1 cellular context compared by ENCODE assay signal in genomic region chr10:91632671-91633550, GRCh38.
TF ChIP-seq lines count a peak whose summit lies in the region.

Gene PPP1R3C (minus strand): TSS chr10:91633071. CDS start chr10:91632969, 102 bp downstream.

TF ChIP-seq in HepG2, 621 proteins besides CTCF, POLR2A, EP300 and RAD21 (continued from another document and continues in another):
- TF ChIP-seq ZBTB46 (CRISPR knock-in tag; IDR thresholded peaks at IDR 0.05; ENCODE audit: borderline replicate concordance) (0 out of 2 replicates have a peak, but pooled peaks have one; percentile 30), ZNF629 (CRISPR knock-in tag; conservative IDR thresholded peaks at IDR 0.05) (peak; percentile 50), ATF3 (CRISPR knock-in tag; IDR thresholded peaks at IDR 0.05) (0 out of 2 replicates have a peak, but pooled peaks have one; percentile 36), ZNF761 (CRISPR knock-in tag; conservative IDR thresholded peaks at IDR 0.05) (peak; percentile 70), HNRNPK (IDR thresholded peaks at IDR 0.05; ENCODE audit: low read depth, low read length, poor library complexity, severe bottlenecking) (peak; percentile 84), ZNF251 (CRISPR knock-in tag; IDR thresholded peaks at IDR 0.05) (no peak), NR2F6 (IDR thresholded peaks at IDR 0.05) (no peak), NR2F6 (CRISPR knock-in tag; IDR thresholded peaks at IDR 0.05) (peak; percentile 59; the same call in 1 of the 2 replicates), MIXL1 (CRISPR knock-in tag; IDR thresholded peaks at IDR 0.05) (peak; percentile 75; the same call in 1 of the 2 replicates), ZNF792 (CRISPR knock-in tag; IDR thresholded peaks at IDR 0.05) (peak; percentile 98), SIX4 (CRISPR knock-in tag; IDR thresholded peaks at IDR 0.05) (peak; percentile 73), ZMYM4 (CRISPR knock-in tag; IDR thresholded peaks at IDR 0.05) (peak; percentile 100), REL (CRISPR knock-in tag; conservative IDR thresholded peaks at IDR 0.05) (peak; percentile 97; the same call in 1 of the 2 replicates), ZNF333 (CRISPR knock-in tag; IDR thresholded peaks at IDR 0.05; ENCODE audit: borderline replicate concordance) (no peak), ZKSCAN5 (CRISPR knock-in tag; IDR thresholded peaks at IDR 0.05) (peak; percentile 46; the same call in 1 of the 2 replicates), IRF2 (CRISPR knock-in tag; IDR thresholded peaks at IDR 0.05) (peak; percentile 87), ZNF580 (CRISPR knock-in tag; IDR thresholded peaks at IDR 0.05; ENCODE audit: borderline replicate concordance, low read depth) (peak; percentile 87; the same call in 1 of the 2 replicates), ZNF513 (CRISPR knock-in tag; conservative IDR thresholded peaks at IDR 0.05) (no peak), BCL6 (CRISPR knock-in tag; IDR thresholded peaks at IDR 0.05) (peak; percentile 69), RORA (CRISPR knock-in tag; IDR thresholded peaks at IDR 0.05) (0 out of 2 replicates have a peak, but pooled peaks have one; percentile 76), TEAD3 (CRISPR knock-in tag; optimal IDR thresholded peaks at IDR 0.05; ENCODE audit: borderline replicate concordance) (peak; percentile 79), HNRNPLL (IDR thresholded peaks at IDR 0.05; ENCODE audit: low read depth, low read length, poor library complexity, severe bottlenecking) (peak; percentile 95), KAT8 (CRISPR knock-in tag; IDR thresholded peaks at IDR 0.05) (peak; percentile 90), TOPORS (CRISPR knock-in tag; IDR thresholded peaks at IDR 0.05) (peak; percentile 95), ZBTB20 (CRISPR knock-in tag; IDR thresholded peaks at IDR 0.05; ENCODE audit: borderline replicate concordance, low read depth) (peak; percentile 96; the same call in 1 of the 2 replicates), ZNF121 (CRISPR knock-in tag; IDR thresholded peaks at IDR 0.05) (peak; percentile 54; the same call in 1 of the 2 replicates), SPEN (CRISPR knock-in tag; IDR thresholded peaks at IDR 0.05; ENCODE audit: low read depth) (peak; percentile 93), ZNF3 (CRISPR knock-in tag; IDR thresholded peaks at IDR 0.05) (peak; percentile 38; the same call in 1 of the 2 replicates), ZNF747 (CRISPR knock-in tag; IDR thresholded peaks at IDR 0.05; ENCODE audit: borderline replicate concordance) (peak; percentile 98; the same call in 1 of the 2 replicates), NKX3-1 (CRISPR knock-in tag; IDR thresholded peaks at IDR 0.05) (peak; percentile 97), NFE2 (CRISPR knock-in tag; IDR thresholded peaks at IDR 0.05) (no peak), KDM2A (CRISPR knock-in tag; IDR thresholded peaks at IDR 0.05; ENCODE audit: borderline replicate concordance, low read depth) (peak; percentile 95), KDM4B (CRISPR knock-in tag; IDR thresholded peaks at IDR 0.05) (peak; percentile 78; the same call in 1 of the 2 replicates), HNF4G (IDR thresholded peaks at IDR 0.05; ENCODE audit: borderline replicate concordance, low read depth, low read length) (no peak), HNF4G (CRISPR knock-in tag; IDR thresholded peaks at IDR 0.05; ENCODE audit: borderline replicate concordance, low read depth) (peak; percentile 60; the same call in 1 of the 2 replicates), EZH2 (conservative IDR thresholded peaks at IDR 0.05; ENCODE audit: low read depth, low read length) (no peak), ZNF772 (CRISPR knock-in tag; IDR thresholded peaks at IDR 0.05) (peak; percentile 99), ZNF749 (CRISPR knock-in tag; IDR thresholded peaks at IDR 0.05; ENCODE audit: borderline replicate concordance) (peak; percentile 98), ISX (CRISPR knock-in tag; conservative IDR thresholded peaks at IDR 0.05) (peak; percentile 90), GATA4 (IDR thresholded peaks at IDR 0.05; ENCODE audit: borderline replicate concordance, low read depth) (peak; percentile 92), NCOR1 (IDR thresholded peaks at IDR 0.05; ENCODE audit: borderline replicate concordance, low read length) (0 out of 2 replicates have a peak, but pooled peaks have one; percentile 18), ZNF496 (CRISPR knock-in tag; IDR thresholded peaks at IDR 0.05; ENCODE audit: insufficient replicate concordance) (no peak), ZNF143 (CRISPR knock-in tag; IDR thresholded peaks at IDR 0.05) (peak; percentile 74), TCF12 (IDR thresholded peaks at IDR 0.05) (no peak), TCF12 (CRISPR knock-in tag; IDR thresholded peaks at IDR 0.05) (no peak), ATM (IDR thresholded peaks at IDR 0.05; ENCODE audit: borderline replicate concordance) (no peak)
- TF ChIP-seq, protein P1, sequence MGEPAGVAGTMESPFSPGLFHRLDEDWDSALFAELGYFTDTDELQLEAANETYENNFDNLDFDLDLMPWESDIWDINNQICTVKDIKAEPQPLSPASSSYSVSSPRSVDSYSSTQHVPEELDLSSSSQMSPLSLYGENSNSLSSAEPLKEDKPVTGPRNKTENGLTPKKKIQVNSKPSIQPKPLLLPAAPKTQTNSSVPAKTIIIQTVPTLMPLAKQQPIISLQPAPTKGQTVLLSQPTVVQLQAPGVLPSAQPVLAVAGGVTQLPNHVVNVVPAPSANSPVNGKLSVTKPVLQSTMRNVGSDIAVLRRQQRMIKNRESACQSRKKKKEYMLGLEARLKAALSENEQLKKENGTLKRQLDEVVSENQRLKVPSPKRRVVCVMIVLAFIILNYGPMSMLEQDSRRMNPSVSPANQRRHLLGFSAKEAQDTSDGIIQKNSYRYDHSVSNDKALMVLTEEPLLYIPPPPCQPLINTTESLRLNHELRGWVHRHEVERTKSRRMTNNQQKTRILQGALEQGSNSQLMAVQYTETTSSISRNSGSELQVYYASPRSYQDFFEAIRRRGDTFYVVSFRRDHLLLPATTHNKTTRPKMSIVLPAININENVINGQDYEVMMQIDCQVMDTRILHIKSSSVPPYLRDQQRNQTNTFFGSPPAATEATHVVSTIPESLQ (CRISPR knock-in tag; conservative IDR thresholded peaks at IDR 0.05): peak; percentile 88; the same call in 1 of the 2 replicates
- TF ChIP-seq, protein P2, sequence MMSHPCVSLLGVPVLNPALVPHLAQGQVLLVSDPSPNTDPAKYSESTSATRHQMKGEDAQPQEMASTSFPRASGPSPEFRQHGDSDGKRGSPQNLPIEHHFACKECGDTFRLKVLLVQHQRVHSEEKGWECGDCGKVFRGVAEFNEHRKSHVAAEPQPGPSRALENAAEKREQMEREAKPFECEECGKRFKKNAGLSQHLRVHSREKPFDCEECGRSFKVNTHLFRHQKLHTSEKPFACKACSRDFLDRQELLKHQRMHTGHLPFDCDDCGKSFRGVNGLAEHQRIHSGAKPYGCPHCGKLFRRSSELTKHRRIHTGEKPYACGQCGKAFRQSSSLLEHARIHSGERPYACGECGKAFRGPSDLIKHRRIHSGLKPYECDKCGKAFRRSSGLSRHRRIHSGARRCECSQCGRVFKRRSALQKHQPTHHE (CRISPR knock-in tag; IDR thresholded peaks at IDR 0.05; ENCODE audit: borderline replicate concordance): 0 out of 2 replicates have a peak, but pooled peaks have one; percentile 68
- TF ChIP-seq, protein P3, sequence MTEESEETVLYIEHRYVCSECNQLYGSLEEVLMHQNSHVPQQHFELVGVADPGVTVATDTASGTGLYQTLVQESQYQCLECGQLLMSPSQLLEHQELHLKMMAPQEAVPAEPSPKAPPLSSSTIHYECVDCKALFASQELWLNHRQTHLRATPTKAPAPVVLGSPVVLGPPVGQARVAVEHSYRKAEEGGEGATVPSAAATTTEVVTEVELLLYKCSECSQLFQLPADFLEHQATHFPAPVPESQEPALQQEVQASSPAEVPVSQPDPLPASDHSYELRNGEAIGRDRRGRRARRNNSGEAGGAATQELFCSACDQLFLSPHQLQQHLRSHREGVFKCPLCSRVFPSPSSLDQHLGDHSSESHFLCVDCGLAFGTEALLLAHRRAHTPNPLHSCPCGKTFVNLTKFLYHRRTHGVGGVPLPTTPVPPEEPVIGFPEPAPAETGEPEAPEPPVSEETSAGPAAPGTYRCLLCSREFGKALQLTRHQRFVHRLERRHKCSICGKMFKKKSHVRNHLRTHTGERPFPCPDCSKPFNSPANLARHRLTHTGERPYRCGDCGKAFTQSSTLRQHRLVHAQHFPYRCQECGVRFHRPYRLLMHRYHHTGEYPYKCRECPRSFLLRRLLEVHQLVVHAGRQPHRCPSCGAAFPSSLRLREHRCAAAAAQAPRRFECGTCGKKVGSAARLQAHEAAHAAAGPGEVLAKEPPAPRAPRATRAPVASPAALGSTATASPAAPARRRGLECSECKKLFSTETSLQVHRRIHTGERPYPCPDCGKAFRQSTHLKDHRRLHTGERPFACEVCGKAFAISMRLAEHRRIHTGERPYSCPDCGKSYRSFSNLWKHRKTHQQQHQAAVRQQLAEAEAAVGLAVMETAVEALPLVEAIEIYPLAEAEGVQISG (CRISPR knock-in tag; IDR thresholded peaks at IDR 0.05): peak; percentile 90
- TF ChIP-seq, protein P4, sequence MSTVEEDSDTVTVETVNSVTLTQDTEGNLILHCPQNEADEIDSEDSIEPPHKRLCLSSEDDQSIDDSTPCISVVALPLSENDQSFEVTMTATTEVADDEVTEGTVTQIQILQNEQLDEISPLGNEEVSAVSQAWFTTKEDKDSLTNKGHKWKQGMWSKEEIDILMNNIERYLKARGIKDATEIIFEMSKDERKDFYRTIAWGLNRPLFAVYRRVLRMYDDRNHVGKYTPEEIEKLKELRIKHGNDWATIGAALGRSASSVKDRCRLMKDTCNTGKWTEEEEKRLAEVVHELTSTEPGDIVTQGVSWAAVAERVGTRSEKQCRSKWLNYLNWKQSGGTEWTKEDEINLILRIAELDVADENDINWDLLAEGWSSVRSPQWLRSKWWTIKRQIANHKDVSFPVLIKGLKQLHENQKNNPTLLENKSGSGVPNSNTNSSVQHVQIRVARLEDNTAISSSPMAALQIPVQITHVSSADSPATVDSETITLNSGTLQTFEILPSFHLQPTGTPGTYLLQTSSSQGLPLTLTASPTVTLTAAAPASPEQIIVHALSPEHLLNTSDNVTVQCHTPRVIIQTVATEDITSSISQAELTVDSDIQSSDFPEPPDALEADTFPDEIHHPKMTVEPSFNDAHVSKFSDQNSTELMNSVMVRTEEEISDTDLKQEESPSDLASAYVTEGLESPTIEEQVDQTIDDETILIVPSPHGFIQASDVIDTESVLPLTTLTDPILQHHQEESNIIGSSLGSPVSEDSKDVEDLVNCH (CRISPR knock-in tag; IDR thresholded peaks at IDR 0.05): 0 out of 2 replicates have a peak, but pooled peaks have one; percentile 56
- TF ChIP-seq, protein P5, sequence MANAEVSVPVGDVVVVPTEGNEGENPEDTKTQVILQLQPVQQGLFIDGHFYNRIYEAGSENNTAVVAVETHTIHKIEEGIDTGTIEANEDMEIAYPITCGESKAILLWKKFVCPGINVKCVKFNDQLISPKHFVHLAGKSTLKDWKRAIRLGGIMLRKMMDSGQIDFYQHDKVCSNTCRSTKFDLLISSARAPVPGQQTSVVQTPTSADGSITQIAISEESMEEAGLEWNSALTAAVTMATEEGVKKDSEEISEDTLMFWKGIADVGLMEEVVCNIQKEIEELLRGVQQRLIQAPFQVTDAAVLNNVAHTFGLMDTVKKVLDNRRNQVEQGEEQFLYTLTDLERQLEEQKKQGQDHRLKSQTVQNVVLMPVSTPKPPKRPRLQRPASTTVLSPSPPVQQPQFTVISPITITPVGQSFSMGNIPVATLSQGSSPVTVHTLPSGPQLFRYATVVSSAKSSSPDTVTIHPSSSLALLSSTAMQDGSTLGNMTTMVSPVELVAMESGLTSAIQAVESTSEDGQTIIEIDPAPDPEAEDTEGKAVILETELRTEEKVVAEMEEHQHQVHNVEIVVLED (CRISPR knock-in tag; IDR thresholded peaks at IDR 0.05; ENCODE audit: borderline replicate concordance): peak; percentile 86
- TF ChIP-seq, protein P6, sequence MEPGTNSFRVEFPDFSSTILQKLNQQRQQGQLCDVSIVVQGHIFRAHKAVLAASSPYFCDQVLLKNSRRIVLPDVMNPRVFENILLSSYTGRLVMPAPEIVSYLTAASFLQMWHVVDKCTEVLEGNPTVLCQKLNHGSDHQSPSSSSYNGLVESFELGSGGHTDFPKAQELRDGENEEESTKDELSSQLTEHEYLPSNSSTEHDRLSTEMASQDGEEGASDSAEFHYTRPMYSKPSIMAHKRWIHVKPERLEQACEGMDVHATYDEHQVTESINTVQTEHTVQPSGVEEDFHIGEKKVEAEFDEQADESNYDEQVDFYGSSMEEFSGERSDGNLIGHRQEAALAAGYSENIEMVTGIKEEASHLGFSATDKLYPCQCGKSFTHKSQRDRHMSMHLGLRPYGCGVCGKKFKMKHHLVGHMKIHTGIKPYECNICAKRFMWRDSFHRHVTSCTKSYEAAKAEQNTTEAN (CRISPR knock-in tag; conservative IDR thresholded peaks at IDR 0.05): peak; percentile 95
